In genomic region chr9:69086769-69087168, GRCh38 we compare ENCODE assay signal across 1 cellular context.
TF ChIP-seq lines count a peak whose summit lies in the region.

No MANE protein-coding gene starts in this region.

TF ChIP-seq in HepG2, 621 proteins besides CTCF, POLR2A, EP300 and RAD21 (continued from another document and continues in another):
- TF ChIP-seq AFF4 (CRISPR knock-in tag; IDR thresholded peaks at IDR 0.05) (no peak), MLLT10 (CRISPR knock-in tag; IDR thresholded peaks at IDR 0.05) (no peak), BRCA1 (CRISPR knock-in tag; IDR thresholded peaks at IDR 0.05) (0 out of 2 replicates have a peak, but pooled peaks have one; percentile 39), RXRB (CRISPR knock-in tag; IDR thresholded peaks at IDR 0.05; ENCODE audit: borderline replicate concordance) (peak; percentile 56; the same call in 1 of the 2 replicates), PHF21A (CRISPR knock-in tag; IDR thresholded peaks at IDR 0.05) (0 out of 2 replicates have a peak, but pooled peaks have one; percentile 31), ZNF629 (CRISPR knock-in tag; conservative IDR thresholded peaks at IDR 0.05) (no peak), XBP1 (CRISPR knock-in tag; IDR thresholded peaks at IDR 0.05) (no peak), ERF (CRISPR knock-in tag; IDR thresholded peaks at IDR 0.05) (0 out of 2 replicates have a peak, but pooled peaks have one; percentile 26), ZNF562 (CRISPR knock-in tag; IDR thresholded peaks at IDR 0.05; ENCODE audit: borderline replicate concordance) (no peak), ZSCAN29 (CRISPR knock-in tag; conservative IDR thresholded peaks at IDR 0.05) (no peak), ISL2 (CRISPR knock-in tag; IDR thresholded peaks at IDR 0.05) (0 out of 2 replicates have a peak, but pooled peaks have one; percentile 44), RFX5 (IDR thresholded peaks at IDR 0.05; ENCODE audit: low read depth, low read length) (no peak), FOXO1 (CRISPR knock-in tag; IDR thresholded peaks at IDR 0.05) (peak; percentile 24; the same call in 1 of the 2 replicates), BCL6 (CRISPR knock-in tag; IDR thresholded peaks at IDR 0.05) (peak; percentile 74), BRD4 (CRISPR knock-in tag; IDR thresholded peaks at IDR 0.05) (no peak), NR2F6 (IDR thresholded peaks at IDR 0.05) (peak; percentile 41), NR2F6 (CRISPR knock-in tag; IDR thresholded peaks at IDR 0.05) (peak; percentile 66), KLF9 (CRISPR knock-in tag; IDR thresholded peaks at IDR 0.05; ENCODE audit: low read depth) (no peak), HMG20B (CRISPR knock-in tag; conservative IDR thresholded peaks at IDR 0.05) (0 out of 2 replicates have a peak, but pooled peaks have one; percentile 17), CEBPZ (IDR thresholded peaks at IDR 0.05; ENCODE audit: low read length) (no peak), SAP130 (CRISPR knock-in tag; IDR thresholded peaks at IDR 0.05; ENCODE audit: low read depth) (peak; percentile 29; the same call in 1 of the 2 replicates), GABPB1 (CRISPR knock-in tag; IDR thresholded peaks at IDR 0.05) (no peak), GFI1 (CRISPR knock-in tag; IDR thresholded peaks at IDR 0.05; ENCODE audit: borderline replicate concordance) (peak; percentile 44; the same call in 1 of the 2 replicates), FOXP4 (CRISPR knock-in tag; IDR thresholded peaks at IDR 0.05) (peak; percentile 85), PRMT3 (CRISPR knock-in tag; IDR thresholded peaks at IDR 0.05; ENCODE audit: borderline replicate concordance, low read depth) (no peak), MIER3 (CRISPR knock-in tag; IDR thresholded peaks at IDR 0.05; ENCODE audit: borderline replicate concordance) (no peak)
- TF ChIP-seq, protein P1, sequence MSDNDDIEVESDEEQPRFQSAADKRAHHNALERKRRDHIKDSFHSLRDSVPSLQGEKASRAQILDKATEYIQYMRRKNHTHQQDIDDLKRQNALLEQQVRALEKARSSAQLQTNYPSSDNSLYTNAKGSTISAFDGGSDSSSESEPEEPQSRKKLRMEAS (IDR thresholded peaks at IDR 0.05) = peak; percentile 43; the same call in 1 of the 2 replicates
- TF ChIP-seq, protein P2, sequence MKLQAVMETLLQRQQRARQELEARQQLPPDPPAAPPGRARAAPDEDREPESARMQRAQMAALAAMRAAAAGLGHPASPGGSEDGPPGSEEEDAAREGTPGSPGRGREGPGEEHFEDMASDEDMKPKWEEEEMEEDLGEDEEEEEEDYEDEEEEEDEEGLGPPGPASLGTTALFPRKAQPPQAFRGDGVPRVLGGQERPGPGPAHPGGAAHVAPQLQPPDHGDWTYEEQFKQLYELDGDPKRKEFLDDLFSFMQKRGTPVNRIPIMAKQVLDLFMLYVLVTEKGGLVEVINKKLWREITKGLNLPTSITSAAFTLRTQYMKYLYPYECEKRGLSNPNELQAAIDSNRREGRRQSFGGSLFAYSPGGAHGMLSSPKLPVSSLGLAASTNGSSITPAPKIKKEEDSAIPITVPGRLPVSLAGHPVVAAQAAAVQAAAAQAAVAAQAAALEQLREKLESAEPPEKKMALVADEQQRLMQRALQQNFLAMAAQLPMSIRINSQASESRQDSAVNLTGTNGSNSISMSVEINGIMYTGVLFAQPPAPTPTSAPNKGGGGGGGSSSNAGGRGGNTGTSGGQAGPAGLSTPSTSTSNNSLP (IDR thresholded peaks at IDR 0.05; ENCODE audit: low read depth, low read length) = no peak
- TF ChIP-seq, protein P3, sequence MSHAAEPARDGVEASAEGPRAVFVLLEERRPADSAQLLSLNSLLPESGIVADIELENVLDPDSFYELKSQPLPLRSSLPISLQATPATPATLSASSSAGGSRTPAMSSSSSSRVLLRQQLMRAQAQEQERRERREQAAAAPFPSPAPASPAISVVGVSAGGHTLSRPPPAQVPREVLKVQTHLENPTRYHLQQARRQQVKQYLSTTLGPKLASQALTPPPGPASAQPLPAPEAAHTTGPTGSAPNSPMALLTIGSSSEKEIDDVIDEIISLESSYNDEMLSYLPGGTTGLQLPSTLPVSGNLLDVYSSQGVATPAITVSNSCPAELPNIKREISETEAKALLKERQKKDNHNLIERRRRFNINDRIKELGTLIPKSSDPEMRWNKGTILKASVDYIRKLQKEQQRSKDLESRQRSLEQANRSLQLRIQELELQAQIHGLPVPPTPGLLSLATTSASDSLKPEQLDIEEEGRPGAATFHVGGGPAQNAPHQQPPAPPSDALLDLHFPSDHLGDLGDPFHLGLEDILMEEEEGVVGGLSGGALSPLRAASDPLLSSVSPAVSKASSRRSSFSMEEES (CRISPR knock-in tag; IDR thresholded peaks at IDR 0.05) = 0 out of 2 replicates have a peak, but pooled peaks have one; percentile 22
- TF ChIP-seq, protein P4, sequence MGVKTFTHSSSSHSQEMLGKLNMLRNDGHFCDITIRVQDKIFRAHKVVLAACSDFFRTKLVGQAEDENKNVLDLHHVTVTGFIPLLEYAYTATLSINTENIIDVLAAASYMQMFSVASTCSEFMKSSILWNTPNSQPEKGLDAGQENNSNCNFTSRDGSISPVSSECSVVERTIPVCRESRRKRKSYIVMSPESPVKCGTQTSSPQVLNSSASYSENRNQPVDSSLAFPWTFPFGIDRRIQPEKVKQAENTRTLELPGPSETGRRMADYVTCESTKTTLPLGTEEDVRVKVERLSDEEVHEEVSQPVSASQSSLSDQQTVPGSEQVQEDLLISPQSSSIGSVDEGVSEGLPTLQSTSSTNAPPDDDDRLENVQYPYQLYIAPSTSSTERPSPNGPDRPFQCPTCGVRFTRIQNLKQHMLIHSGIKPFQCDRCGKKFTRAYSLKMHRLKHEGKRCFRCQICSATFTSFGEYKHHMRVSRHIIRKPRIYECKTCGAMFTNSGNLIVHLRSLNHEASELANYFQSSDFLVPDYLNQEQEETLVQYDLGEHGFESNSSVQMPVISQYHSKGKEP (CRISPR knock-in tag; IDR thresholded peaks at IDR 0.05) = no peak
- TF ChIP-seq, protein P5, sequence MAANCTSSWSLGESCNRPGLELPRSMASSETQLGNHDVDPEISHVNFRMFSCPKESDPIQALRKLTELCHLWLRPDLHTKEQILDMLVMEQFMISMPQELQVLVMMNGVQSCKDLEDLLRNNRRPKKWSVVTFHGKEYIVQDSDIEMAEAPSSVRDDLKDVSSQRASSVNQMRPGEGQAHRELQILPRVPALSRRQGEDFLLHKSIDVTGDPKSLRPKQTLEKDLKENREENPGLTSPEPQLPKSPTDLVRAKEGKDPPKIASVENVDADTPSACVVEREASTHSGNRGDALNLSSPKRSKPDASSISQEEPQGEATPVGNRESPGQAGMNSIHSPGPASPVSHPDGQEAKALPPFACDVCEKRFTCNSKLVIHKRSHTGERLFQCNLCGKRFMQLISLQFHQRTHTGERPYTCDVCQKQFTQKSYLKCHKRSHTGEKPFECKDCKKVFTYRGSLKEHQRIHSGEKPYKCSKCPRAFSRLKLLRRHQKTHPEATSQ (CRISPR knock-in tag; IDR thresholded peaks at IDR 0.05; ENCODE audit: borderline replicate concordance) = no peak
- TF ChIP-seq, protein P6, sequence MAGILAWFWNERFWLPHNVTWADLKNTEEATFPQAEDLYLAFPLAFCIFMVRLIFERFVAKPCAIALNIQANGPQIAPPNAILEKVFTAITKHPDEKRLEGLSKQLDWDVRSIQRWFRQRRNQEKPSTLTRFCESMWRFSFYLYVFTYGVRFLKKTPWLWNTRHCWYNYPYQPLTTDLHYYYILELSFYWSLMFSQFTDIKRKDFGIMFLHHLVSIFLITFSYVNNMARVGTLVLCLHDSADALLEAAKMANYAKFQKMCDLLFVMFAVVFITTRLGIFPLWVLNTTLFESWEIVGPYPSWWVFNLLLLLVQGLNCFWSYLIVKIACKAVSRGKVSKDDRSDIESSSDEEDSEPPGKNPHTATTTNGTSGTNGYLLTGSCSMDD (CRISPR knock-in tag; IDR thresholded peaks at IDR 0.05) = no peak
- TF ChIP-seq, protein P7, sequence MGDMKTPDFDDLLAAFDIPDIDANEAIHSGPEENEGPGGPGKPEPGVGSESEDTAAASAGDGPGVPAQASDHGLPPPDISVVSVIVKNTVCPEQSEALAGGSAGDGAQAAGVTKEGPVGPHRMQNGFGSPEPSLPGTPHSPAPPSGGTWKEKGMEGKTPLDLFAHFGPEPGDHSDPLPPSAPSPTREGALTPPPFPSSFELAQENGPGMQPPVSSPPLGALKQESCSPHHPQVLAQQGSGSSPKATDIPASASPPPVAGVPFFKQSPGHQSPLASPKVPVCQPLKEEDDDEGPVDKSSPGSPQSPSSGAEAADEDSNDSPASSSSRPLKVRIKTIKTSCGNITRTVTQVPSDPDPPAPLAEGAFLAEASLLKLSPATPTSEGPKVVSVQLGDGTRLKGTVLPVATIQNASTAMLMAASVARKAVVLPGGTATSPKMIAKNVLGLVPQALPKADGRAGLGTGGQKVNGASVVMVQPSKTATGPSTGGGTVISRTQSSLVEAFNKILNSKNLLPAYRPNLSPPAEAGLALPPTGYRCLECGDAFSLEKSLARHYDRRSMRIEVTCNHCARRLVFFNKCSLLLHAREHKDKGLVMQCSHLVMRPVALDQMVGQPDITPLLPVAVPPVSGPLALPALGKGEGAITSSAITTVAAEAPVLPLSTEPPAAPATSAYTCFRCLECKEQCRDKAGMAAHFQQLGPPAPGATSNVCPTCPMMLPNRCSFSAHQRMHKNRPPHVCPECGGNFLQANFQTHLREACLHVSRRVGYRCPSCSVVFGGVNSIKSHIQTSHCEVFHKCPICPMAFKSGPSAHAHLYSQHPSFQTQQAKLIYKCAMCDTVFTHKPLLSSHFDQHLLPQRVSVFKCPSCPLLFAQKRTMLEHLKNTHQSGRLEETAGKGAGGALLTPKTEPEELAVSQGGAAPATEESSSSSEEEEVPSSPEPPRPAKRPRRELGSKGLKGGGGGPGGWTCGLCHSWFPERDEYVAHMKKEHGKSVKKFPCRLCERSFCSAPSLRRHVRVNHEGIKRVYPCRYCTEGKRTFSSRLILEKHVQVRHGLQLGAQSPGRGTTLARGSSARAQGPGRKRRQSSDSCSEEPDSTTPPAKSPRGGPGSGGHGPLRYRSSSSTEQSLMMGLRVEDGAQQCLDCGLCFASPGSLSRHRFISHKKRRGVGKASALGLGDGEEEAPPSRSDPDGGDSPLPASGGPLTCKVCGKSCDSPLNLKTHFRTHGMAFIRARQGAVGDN (CRISPR knock-in tag; IDR thresholded peaks at IDR 0.05) = no peak
